26 cellular contexts compared by ENCODE assay signal in the genomic region with DNA sequence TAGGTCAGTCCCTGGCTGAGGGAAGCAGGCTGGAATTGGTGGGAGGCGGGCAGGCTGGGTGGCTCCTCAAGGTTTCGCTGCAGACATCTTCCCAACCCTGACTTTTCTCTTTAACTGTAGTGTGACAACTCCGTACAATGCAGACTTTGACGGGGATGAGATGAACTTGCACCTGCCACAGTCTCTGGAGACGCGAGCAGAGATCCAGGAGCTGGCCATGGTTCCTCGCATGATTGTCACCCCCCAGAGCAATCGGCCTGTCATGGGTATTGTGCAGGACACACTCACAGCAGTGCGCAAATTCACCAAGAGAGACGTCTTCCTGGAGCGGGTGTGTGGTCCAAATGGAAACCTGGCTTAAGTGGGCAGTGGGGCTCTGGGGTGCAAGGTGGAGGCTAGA. TPM values are rescaled to one million over a fixed set of nuclear protein-coding genes. Genes with fewer than 3 reads are reported as not detected.
"Had no signal": no experiment of that assay in that cellular context is flagged by ENCODE, and none has a peak within 500 bp of the region (broad histone marks: within the 10 kb centered on the region; RNA-seq: fewer than 3 reads in every experiment).

No MANE protein-coding gene starts in this region.

- H3K4me1 Mint-ChIP-seq: WTC11 had no signal

- H3K27me3 Mint-ChIP-seq: activated CD8-positive, alpha-beta T cell treated with anti-CD3 and anti-CD28 coated beads for 36 hours; activated naive CD4-positive, alpha-beta T cell treated with anti-CD3 and anti-CD28 coated beads, Interleukin-2, amount 50 U/mL, for 24 hours; activated naive CD8-positive, alpha-beta T cell treated with anti-CD3 and anti-CD28 coated beads, Interleukin-2, amount 50 U/mL, for 24 hours; central memory CD8-positive, alpha-beta T cell had no signal

- DNase-seq: activated CD4-positive, CD25-positive, alpha-beta regulatory T cell treated with anti-CD3 and anti-CD28 coated beads, Interleukin-2, amount 50 U/mL, for 72 hours; activated CD8-positive, alpha-beta memory T cell treated with anti-CD3 and anti-CD28 coated beads, Interleukin-2, amount 50 U/mL, for 4 hours; activated CD8-positive, alpha-beta T cell treated with anti-CD3 and anti-CD28 coated beads for 36 hours; activated naive CD8-positive, alpha-beta T cell treated with anti-CD3 and anti-CD28 coated beads, Interleukin-2, amount 50 U/mL, for 24 hours; amniotic stem cell; body of pancreas; Kasumi-1; KBM-7; NCI-H1105 treated with DMSO at 0.1 percent for 48 hours; NCI-H1436 treated with DMSO at 0.1 percent for 48 hours; NCI-H187; NCI-H2081; NCI-H510A treated with DMSO at 0.1 percent for 48 hours; NCI-H69; NK-92 treated with Interleukin-12 subunit alpha and Interleukin-12 subunit beta, amount 100 ng/mL, for 24 hours; Peyer's patch; Right ventricle myocardium superior; SJCRH30; SK-N-SH; T-helper 1 cell had no signal

- H3K4me1 ChIP-seq: ascending aorta, body of pancreas, SJCRH30 had no signal

- H3K9ac ChIP-seq: SK-N-SH had no signal

- H3K4me3 ChIP-seq: ascending aorta, body of pancreas, Peyer's patch, SJCRH30 had no signal

- H3K27ac Mint-ChIP-seq: activated CD8-positive, alpha-beta T cell treated with anti-CD3 and anti-CD28 coated beads for 36 hours; activated naive CD4-positive, alpha-beta T cell treated with anti-CD3 and anti-CD28 coated beads, Interleukin-2, amount 50 U/mL, for 24 hours; activated naive CD8-positive, alpha-beta T cell treated with anti-CD3 and anti-CD28 coated beads, Interleukin-2, amount 50 U/mL, for 24 hours; T-helper 2 cell treated with Interferon-gamma antibody and Interleukin-4, amounts not matched to agents 5 μg/mL and 100 μg/mL, for 36 hours; WTC11 had no signal

- ATAC-seq: activated CD8-positive, alpha-beta T cell treated with anti-CD3 and anti-CD28 coated beads for 36 hours; activated naive CD8-positive, alpha-beta T cell treated with anti-CD3 and anti-CD28 coated beads, Interleukin-2, amount 50 U/mL, for 24 hours; body of pancreas; WTC11 had no signal

- H3K9me3 ChIP-seq: ascending aorta, body of pancreas, Peyer's patch, SJCRH30, SK-N-SH had no signal

- H3K4me3 Mint-ChIP-seq: activated CD8-positive, alpha-beta T cell treated with anti-CD3 and anti-CD28 coated beads for 36 hours; activated naive CD4-positive, alpha-beta T cell treated with anti-CD3 and anti-CD28 coated beads, Interleukin-2, amount 50 U/mL, for 24 hours; activated naive CD8-positive, alpha-beta T cell treated with anti-CD3 and anti-CD28 coated beads, Interleukin-2, amount 50 U/mL, for 24 hours; central memory CD8-positive, alpha-beta T cell; T-helper 2 cell treated with Interferon-gamma antibody and Interleukin-4, amounts not matched to agents 5 μg/mL and 100 μg/mL, for 36 hours; WTC11 had no signal

- H3K27ac ChIP-seq: ascending aorta, body of pancreas, Peyer's patch, RWPE1, SJCRH30 had no signal

- H3K9me3 Mint-ChIP-seq: activated CD8-positive, alpha-beta T cell treated with anti-CD3 and anti-CD28 coated beads for 36 hours; activated naive CD4-positive, alpha-beta T cell treated with anti-CD3 and anti-CD28 coated beads, Interleukin-2, amount 50 U/mL, for 24 hours; activated naive CD8-positive, alpha-beta T cell treated with anti-CD3 and anti-CD28 coated beads, Interleukin-2, amount 50 U/mL, for 24 hours; central memory CD8-positive, alpha-beta T cell; T-helper 2 cell treated with Interferon-gamma antibody and Interleukin-4, amounts not matched to agents 5 μg/mL and 100 μg/mL, for 36 hours; WTC11 had no signal

- H3K27me3 ChIP-seq: ascending aorta, body of pancreas, Peyer's patch, SJCRH30 had no signal

- H3K4me2 ChIP-seq: SK-N-SH had no signal

RNA-seq across cellular contexts. Expression of gene SLC35G6, which starts 17.9 kb away (rescaled TPM):
- total RNA-seq: activated CD8-positive, alpha-beta T cell treated with anti-CD3 and anti-CD28 coated beads for 36 hours; ascending aorta; body of pancreas; Peyer's patch; Right ventricle myocardium superior; SJCRH30 had no signal
- polyA plus RNA-seq: SK-N-SH had no signal

RNA-seq across cellular contexts. Expression of gene TNFSF12, which starts 49.7 kb away (rescaled TPM):
- total RNA-seq: SJCRH30 had no signal
